9 cellular contexts compared by ENCODE assay signal in the genomic region with DNA sequence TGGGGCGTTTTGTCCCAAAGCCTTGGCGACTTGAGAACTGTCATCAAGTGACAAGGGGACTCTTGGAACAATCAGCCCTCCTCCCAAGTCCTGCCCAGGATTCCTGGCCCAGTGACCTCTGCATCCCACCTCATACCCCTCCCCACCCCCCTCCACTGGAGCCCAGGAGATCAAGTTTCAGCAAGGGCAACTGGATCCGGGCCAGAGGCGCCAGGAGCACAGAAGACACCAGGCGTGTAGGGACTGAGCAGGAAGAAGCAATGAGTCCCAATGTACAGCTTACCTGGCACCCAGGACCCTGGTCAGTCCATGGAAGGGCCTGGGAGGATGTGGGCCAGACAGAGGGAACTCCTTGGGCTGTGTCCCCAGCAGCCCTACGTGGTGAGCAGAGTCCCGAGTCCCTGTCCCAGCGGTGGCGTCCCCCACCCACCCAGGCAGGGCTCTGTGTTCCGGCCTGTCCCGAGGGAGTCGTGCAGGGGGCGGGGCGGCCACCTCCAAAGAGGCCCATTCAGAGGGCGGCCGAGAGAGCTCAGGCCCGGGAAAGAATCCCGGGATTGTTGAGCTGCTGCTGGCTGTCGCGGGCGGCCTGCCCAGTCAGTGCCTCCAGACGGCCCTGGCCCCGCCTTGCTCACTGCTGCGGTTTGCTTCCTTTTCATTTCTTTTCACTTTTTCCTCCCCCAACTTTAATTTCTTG.
DNase-seq lines count a peak whose midpoint lies in the region; ATAC-seq and TF ChIP-seq lines count a peak whose summit lies in the region.
"Had no signal": no experiment of that assay in that cellular context is flagged by ENCODE, and none has a peak within 500 bp of the region (broad histone marks: within the 10 kb centered on the region; RNA-seq: fewer than 3 reads in every experiment).

No MANE protein-coding gene starts in this region.

- peak overlapping the region in 10 of 11 experiments; percentile 1 to 70 (median 56); a peak in 14 of 22 replicates for H3K9ac ChIP-seq in BLaER1 treated with 17β-estradiol and CSF1 and Interleukin-3, amounts not matched to agents 10 nM and 100 nM

- no peaks in the 10 kb centered on the region for H3K9me3 ChIP-seq in BLaER1 treated with 17β-estradiol and CSF1 and Interleukin-3, amounts not matched to agents 10 nM and 100 nM (replicated peaks in 1 of 11)

- peak; percentile 96 for DNase-seq in RPMI7951 (ENCODE audit: low read depth)
- peak; percentile 59 for DNase-seq in fibroblast of the conjunctiva (ENCODE audit: low read depth)
- peak; percentile 91 for DNase-seq in myocyte (ENCODE audit: low read depth)
- no peak for DNase-seq in GM20000 (ENCODE audit: low spot score)
- DNase-seq in NCI-H1105 treated with DMSO at 0.1 percent for 48 hours (lab: John Stamatoyannopoulos, UW) = no peak
- no peak for DNase-seq in GM10266 (ENCODE audit: extremely low spot score)

- H3K27me3 ChIP-seq in BLaER1 treated with 17β-estradiol and CSF1 and Interleukin-3, amounts not matched to agents 10 nM and 100 nM = no peaks in the 10 kb centered on the region

- no peak for ATAC-seq in HG02938 (IDR thresholded peaks at IDR 0.05; ENCODE audit: unreplicated experiment)
- ATAC-seq: GM12878 had no signal

- peaks cover 0 to 100% (median 13%) of the 10 kb centered on the region in 11 experiments; a peak in 10 of 22 replicates for H3K36me3 ChIP-seq in BLaER1 treated with 17β-estradiol and CSF1 and Interleukin-3, amounts not matched to agents 10 nM and 100 nM

- no peak for TF ChIP-seq CTCF in GM20000 (IDR thresholded peaks at IDR 0.05; ENCODE audit: extremely low read depth, missing control alignments)
- no peak for TF ChIP-seq CTCF in GM10266 (IDR thresholded peaks at IDR 0.05; ENCODE audit: control insufficient read depth, insufficient read depth, low read depth, missing control alignments)

- H3K27ac ChIP-seq in BLaER1 treated with 17β-estradiol and CSF1 and Interleukin-3, amounts not matched to agents 10 nM and 100 nM = peak overlapping the region in 8 of 11 experiments; percentile 7 to 77 (median 66); a peak in 15 of 22 replicates

- H4K20me1 ChIP-seq in BLaER1 treated with 17β-estradiol and CSF1 and Interleukin-3, amounts not matched to agents 10 nM and 100 nM = peaks cover 0 to 100% (median 0%) of the 10 kb centered on the region in 11 experiments; a peak in 6 of 22 replicates

- peak overlapping the region in 6 of 10 experiments; percentile 11 to 61 (median 40); a peak in 7 of 20 replicates for H3K4me3 ChIP-seq in BLaER1 treated with 17β-estradiol and CSF1 and Interleukin-3, amounts not matched to agents 10 nM and 100 nM
- H3K4me3 ChIP-seq: GM12878 had no signal

- peak overlapping the region; percentile 57 to 94 (median 76) for H3K4me2 ChIP-seq in BLaER1 treated with 17β-estradiol and CSF1 and Interleukin-3, amounts not matched to agents 10 nM and 100 nM

- peaks cover 21 to 51% (median 30%) of the 10 kb centered on the region in 10 experiments for H3K4me1 ChIP-seq in BLaER1 treated with 17β-estradiol and CSF1 and Interleukin-3, amounts not matched to agents 10 nM and 100 nM

Comparison
In these comparisons a context has a peak if more than half of its experiments do, and no peak if none do; other contexts are left out.
1. DNase-seq: peak in RPMI7951 (single experiment), fibroblast of the conjunctiva (single experiment) and myocyte (single experiment); none in GM20000 (single experiment), NCI-H1105 treated with DMSO at 0.1 percent for 48 hours (single experiment) and GM10266 (single experiment).